ENCODE assay signal across 13 cellular contexts in the genomic region with DNA sequence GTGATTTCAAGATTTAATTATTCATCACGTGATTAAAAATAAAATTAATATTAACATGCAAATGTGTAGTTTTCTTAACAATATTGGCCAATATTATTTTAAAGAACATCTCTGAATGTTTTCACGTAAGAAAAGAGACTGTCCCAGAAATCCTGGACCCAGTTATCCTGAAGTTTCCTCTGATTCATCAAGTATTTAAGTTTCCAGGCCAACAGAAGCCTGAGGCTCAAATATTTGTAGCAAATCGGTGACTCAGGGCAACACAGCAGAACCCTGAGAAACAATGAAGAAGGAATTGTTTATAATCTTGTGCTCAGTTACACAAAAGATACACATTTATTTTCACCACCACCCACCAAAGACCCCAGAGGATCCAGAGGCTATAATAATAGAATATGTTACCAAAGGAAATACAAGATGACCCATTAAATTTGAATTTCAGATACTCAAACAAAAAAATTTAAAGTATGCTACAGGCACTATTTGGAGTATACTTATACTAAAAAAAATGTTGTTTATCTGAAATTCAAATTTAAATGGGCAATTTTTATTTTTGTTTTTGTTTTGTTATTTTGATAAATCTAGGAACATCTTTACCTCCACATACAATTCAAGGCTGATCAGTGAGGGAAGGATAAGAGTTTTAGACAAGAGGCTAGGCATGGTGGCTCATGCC. TPM values are rescaled to one million over a fixed set of nuclear protein-coding genes. Genes with fewer than 3 reads are reported as not detected.
DNase-seq lines count a peak whose midpoint lies in the region; ATAC-seq lines count a peak whose summit lies in the region.
"Had no signal": no experiment of that assay in that cellular context is flagged by ENCODE, and none has a peak within 500 bp of the region (broad histone marks: within the 10 kb centered on the region; RNA-seq: fewer than 3 reads in every experiment).

No MANE protein-coding gene starts in this region.

- no peaks in the 10 kb centered on the region for H3K36me3 Mint-ChIP-seq in activated naive CD8-positive, alpha-beta T cell treated with anti-CD3 and anti-CD28 coated beads, Interleukin-2, amount 50 U/mL, for 24 hours (ENCODE audit: low read depth)
- H3K36me3 Mint-ChIP-seq: CD14-positive monocyte had no signal

- peak; percentile 83 for DNase-seq in AG08395 (ENCODE audit: low spot score)
- DNase-seq in M059J (ENCODE audit: low read depth), result peak; percentile 93
- peak; percentile 1 for DNase-seq in cerebellum (ENCODE audit: low spot score)
- peak; percentile 52 for DNase-seq in medulla oblongata (ENCODE audit: extremely low spot score)
- no peak for DNase-seq in activated naive CD8-positive, alpha-beta T cell treated with anti-CD3 and anti-CD28 coated beads, Interleukin-2, amount 50 U/mL, for 24 hours
- DNase-seq: heart right ventricle; NCI-H526 treated with DMSO at 0.1 percent for 48 hours; stimulated activated naive CD8-positive, alpha-beta T cell treated with anti-CD3 and anti-CD28 coated beads, Interleukin-15, Interleukin-2, amounts not matched to agents 100 U/mL and 50 U/mL, for 24 hours had no signal

- no peak overlapping the region for H3K27ac Mint-ChIP-seq in activated naive CD8-positive, alpha-beta T cell treated with anti-CD3 and anti-CD28 coated beads, Interleukin-2, amount 50 U/mL, for 24 hours
- H3K27ac Mint-ChIP-seq: CD14-positive monocyte; T-helper 1 cell treated with Interleukin-12 subunit alpha and Interleukin-12 subunit beta and Interleukin-4 antibody, amounts not matched to agents 30 μg/mL and 1 μg/mL, for 36 hours had no signal

- H3K4me3 Mint-ChIP-seq in activated naive CD8-positive, alpha-beta T cell treated with anti-CD3 and anti-CD28 coated beads, Interleukin-2, amount 50 U/mL, for 24 hours, result no peak overlapping the region
- H3K4me3 Mint-ChIP-seq: CD14-positive monocyte; T-helper 1 cell treated with Interleukin-12 subunit alpha and Interleukin-12 subunit beta and Interleukin-4 antibody, amounts not matched to agents 30 μg/mL and 1 μg/mL, for 36 hours had no signal

- no peaks in the 10 kb centered on the region for H3K27me3 Mint-ChIP-seq in activated naive CD8-positive, alpha-beta T cell treated with anti-CD3 and anti-CD28 coated beads, Interleukin-2, amount 50 U/mL, for 24 hours

- no peaks in the 10 kb centered on the region for H3K4me1 Mint-ChIP-seq in activated naive CD8-positive, alpha-beta T cell treated with anti-CD3 and anti-CD28 coated beads, Interleukin-2, amount 50 U/mL, for 24 hours
- H3K4me1 Mint-ChIP-seq: CD14-positive monocyte had no signal

- no peak for ATAC-seq in GM18517 (IDR thresholded peaks at IDR 0.05; ENCODE audit: unreplicated experiment)
- no peak for ATAC-seq in GM21723 (IDR thresholded peaks at IDR 0.05; ENCODE audit: unreplicated experiment)
- no peak for ATAC-seq in HG02623 (IDR thresholded peaks at IDR 0.05; ENCODE audit: unreplicated experiment)
- ATAC-seq in activated naive CD8-positive, alpha-beta T cell treated with anti-CD3 and anti-CD28 coated beads, Interleukin-2, amount 50 U/mL, for 24 hours, result no peak
- ATAC-seq: stimulated activated naive CD8-positive, alpha-beta T cell treated with anti-CD3 and anti-CD28 coated beads, Interleukin-15, Interleukin-2, amounts not matched to agents 100 U/mL and 50 U/mL, for 24 hours had no signal

- no peaks in the 10 kb centered on the region for H3K9me3 Mint-ChIP-seq in activated naive CD8-positive, alpha-beta T cell treated with anti-CD3 and anti-CD28 coated beads, Interleukin-2, amount 50 U/mL, for 24 hours
- H3K9me3 Mint-ChIP-seq: T-helper 1 cell treated with Interleukin-12 subunit alpha and Interleukin-12 subunit beta and Interleukin-4 antibody, amounts not matched to agents 30 μg/mL and 1 μg/mL, for 36 hours had no signal

RNA-seq across cellular contexts. Expression of a gene that starts 33.9 kb away (rescaled TPM):
- 7.8 and 9.2 TPM in 2 replicates for total RNA-seq in M059J (2014; rRNA removed; shearing (Covaris generic))
- 30.0 TPM for total RNA-seq in cerebellum
